ENCODE assay signal across 1 cellular context in the genomic region with DNA sequence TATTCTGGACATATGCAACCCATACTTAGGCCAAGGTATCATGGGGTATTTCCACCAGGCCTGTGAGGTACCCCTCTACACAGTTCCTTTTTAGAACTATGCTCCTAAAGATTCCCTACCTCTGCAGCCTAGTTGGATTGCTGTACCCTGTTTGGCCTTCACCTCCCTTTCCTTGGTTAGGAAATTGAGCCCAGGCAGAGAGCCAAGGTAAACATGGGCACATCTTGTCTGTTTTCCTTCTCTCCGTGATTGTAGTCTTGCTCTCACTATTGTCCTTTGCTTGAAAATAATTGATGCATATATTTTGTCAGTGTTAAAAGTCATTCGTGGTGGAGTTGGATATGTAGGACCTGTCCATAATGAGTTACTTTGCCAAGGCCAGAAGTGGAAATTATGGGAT.
TF ChIP-seq lines count a peak whose summit lies in the region.

No MANE protein-coding gene starts in this region.

TF ChIP-seq in WTC11, 78 proteins besides CTCF, POLR2A, EP300 and RAD21 (continued from another document):
- TF ChIP-seq, protein P1, sequence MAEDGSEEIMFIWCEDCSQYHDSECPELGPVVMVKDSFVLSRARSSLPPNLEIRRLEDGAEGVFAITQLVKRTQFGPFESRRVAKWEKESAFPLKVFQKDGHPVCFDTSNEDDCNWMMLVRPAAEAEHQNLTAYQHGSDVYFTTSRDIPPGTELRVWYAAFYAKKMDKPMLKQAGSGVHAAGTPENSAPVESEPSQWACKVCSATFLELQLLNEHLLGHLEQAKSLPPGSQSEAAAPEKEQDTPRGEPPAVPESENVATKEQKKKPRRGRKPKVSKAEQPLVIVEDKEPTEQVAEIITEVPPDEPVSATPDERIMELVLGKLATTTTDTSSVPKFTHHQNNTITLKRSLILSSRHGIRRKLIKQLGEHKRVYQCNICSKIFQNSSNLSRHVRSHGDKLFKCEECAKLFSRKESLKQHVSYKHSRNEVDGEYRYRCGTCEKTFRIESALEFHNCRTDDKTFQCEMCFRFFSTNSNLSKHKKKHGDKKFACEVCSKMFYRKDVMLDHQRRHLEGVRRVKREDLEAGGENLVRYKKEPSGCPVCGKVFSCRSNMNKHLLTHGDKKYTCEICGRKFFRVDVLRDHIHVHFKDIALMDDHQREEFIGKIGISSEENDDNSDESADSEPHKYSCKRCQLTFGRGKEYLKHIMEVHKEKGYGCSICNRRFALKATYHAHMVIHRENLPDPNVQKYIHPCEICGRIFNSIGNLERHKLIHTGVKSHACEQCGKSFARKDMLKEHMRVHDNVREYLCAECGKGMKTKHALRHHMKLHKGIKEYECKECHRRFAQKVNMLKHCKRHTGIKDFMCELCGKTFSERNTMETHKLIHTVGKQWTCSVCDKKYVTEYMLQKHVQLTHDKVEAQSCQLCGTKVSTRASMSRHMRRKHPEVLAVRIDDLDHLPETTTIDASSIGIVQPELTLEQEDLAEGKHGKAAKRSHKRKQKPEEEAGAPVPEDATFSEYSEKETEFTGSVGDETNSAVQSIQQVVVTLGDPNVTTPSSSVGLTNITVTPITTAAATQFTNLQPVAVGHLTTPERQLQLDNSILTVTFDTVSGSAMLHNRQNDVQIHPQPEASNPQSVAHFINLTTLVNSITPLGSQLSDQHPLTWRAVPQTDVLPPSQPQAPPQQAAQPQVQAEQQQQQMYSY (CRISPR knock-in tag; IDR thresholded peaks at IDR 0.05), result no peak
- no peak for TF ChIP-seq ATF1 (CRISPR knock-in tag; IDR thresholded peaks at IDR 0.05)
- no peak for TF ChIP-seq SMAD3 (CRISPR knock-in tag; IDR thresholded peaks at IDR 0.05; ENCODE audit: borderline replicate concordance)
- TF ChIP-seq, protein P2, sequence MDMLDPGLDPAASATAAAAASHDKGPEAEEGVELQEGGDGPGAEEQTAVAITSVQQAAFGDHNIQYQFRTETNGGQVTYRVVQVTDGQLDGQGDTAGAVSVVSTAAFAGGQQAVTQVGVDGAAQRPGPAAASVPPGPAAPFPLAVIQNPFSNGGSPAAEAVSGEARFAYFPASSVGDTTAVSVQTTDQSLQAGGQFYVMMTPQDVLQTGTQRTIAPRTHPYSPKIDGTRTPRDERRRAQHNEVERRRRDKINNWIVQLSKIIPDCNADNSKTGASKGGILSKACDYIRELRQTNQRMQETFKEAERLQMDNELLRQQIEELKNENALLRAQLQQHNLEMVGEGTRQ (CRISPR knock-in tag; IDR thresholded peaks at IDR 0.05), result no peak
- TF ChIP-seq, protein P3, sequence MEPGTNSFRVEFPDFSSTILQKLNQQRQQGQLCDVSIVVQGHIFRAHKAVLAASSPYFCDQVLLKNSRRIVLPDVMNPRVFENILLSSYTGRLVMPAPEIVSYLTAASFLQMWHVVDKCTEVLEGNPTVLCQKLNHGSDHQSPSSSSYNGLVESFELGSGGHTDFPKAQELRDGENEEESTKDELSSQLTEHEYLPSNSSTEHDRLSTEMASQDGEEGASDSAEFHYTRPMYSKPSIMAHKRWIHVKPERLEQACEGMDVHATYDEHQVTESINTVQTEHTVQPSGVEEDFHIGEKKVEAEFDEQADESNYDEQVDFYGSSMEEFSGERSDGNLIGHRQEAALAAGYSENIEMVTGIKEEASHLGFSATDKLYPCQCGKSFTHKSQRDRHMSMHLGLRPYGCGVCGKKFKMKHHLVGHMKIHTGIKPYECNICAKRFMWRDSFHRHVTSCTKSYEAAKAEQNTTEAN (CRISPR knock-in tag; IDR thresholded peaks at IDR 0.05), result no peak
- no peak for TF ChIP-seq ZNF263 (CRISPR knock-in tag; IDR thresholded peaks at IDR 0.05; ENCODE audit: low read depth)
- TF ChIP-seq, protein P4, sequence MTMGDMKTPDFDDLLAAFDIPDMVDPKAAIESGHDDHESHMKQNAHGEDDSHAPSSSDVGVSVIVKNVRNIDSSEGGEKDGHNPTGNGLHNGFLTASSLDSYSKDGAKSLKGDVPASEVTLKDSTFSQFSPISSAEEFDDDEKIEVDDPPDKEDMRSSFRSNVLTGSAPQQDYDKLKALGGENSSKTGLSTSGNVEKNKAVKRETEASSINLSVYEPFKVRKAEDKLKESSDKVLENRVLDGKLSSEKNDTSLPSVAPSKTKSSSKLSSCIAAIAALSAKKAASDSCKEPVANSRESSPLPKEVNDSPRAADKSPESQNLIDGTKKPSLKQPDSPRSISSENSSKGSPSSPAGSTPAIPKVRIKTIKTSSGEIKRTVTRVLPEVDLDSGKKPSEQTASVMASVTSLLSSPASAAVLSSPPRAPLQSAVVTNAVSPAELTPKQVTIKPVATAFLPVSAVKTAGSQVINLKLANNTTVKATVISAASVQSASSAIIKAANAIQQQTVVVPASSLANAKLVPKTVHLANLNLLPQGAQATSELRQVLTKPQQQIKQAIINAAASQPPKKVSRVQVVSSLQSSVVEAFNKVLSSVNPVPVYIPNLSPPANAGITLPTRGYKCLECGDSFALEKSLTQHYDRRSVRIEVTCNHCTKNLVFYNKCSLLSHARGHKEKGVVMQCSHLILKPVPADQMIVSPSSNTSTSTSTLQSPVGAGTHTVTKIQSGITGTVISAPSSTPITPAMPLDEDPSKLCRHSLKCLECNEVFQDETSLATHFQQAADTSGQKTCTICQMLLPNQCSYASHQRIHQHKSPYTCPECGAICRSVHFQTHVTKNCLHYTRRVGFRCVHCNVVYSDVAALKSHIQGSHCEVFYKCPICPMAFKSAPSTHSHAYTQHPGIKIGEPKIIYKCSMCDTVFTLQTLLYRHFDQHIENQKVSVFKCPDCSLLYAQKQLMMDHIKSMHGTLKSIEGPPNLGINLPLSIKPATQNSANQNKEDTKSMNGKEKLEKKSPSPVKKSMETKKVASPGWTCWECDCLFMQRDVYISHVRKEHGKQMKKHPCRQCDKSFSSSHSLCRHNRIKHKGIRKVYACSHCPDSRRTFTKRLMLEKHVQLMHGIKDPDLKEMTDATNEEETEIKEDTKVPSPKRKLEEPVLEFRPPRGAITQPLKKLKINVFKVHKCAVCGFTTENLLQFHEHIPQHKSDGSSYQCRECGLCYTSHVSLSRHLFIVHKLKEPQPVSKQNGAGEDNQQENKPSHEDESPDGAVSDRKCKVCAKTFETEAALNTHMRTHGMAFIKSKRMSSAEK (CRISPR knock-in tag; IDR thresholded peaks at IDR 0.05; ENCODE audit: borderline replicate concordance), result no peak
- TF ChIP-seq SMAD4 (CRISPR knock-in tag; IDR thresholded peaks at IDR 0.05), result no peak
- TF ChIP-seq, protein P5, sequence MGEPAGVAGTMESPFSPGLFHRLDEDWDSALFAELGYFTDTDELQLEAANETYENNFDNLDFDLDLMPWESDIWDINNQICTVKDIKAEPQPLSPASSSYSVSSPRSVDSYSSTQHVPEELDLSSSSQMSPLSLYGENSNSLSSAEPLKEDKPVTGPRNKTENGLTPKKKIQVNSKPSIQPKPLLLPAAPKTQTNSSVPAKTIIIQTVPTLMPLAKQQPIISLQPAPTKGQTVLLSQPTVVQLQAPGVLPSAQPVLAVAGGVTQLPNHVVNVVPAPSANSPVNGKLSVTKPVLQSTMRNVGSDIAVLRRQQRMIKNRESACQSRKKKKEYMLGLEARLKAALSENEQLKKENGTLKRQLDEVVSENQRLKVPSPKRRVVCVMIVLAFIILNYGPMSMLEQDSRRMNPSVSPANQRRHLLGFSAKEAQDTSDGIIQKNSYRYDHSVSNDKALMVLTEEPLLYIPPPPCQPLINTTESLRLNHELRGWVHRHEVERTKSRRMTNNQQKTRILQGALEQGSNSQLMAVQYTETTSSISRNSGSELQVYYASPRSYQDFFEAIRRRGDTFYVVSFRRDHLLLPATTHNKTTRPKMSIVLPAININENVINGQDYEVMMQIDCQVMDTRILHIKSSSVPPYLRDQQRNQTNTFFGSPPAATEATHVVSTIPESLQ (CRISPR knock-in tag; IDR thresholded peaks at IDR 0.05), result no peak
